ENCODE assay signal across 31 cellular contexts in genomic region chr10:82888809-82889455, GRCh38.
DNase-seq lines count a peak whose midpoint lies in the region; ATAC-seq and TF ChIP-seq lines count a peak whose summit lies in the region.
"Had no signal": no experiment of that assay in that cellular context is flagged by ENCODE, and none has a peak within 500 bp of the region (broad histone marks: within the 10 kb centered on the region; RNA-seq: fewer than 3 reads in every experiment).

No MANE protein-coding gene starts in this region.

- no peaks in the 10 kb centered on the region for H3F3A ChIP-seq in neural progenitor cell (ENCODE audit: low read depth)

- DNase-seq in WTC11 (ENCODE audit: low spot score) (no peak), iPS DF 6.9 (ENCODE audit: low read depth, low spot score) (peak; percentile 55), neural progenitor cell (ENCODE audit: low spot score) (peak; percentile 22)
- no peak for DNase-seq in stimulated activated CD8-positive, alpha-beta memory T cell treated with anti-CD3 and anti-CD28 coated beads, Interleukin-4, amount 100 ng/mL, for 48 hours
- DNase-seq: activated CD4-positive, alpha-beta memory T cell treated with anti-CD3 and anti-CD28 coated beads, Interleukin-2, amount 10 ng/mL, durations not matched to agents 7 days and 5 days; activated CD8-positive, alpha-beta memory T cell treated with anti-CD3 and anti-CD28 coated beads, Interleukin-2, amount 50 U/mL, for 48 hours; activated naive CD4-positive, alpha-beta T cell treated with anti-CD3 and anti-CD28 coated beads, Interleukin-2, amount 10 ng/mL, durations not matched to agents 7 days and 5 days; CD4-positive, CD25-positive, alpha-beta regulatory T cell; gastrocnemius medialis; KG1; lower lobe of right lung; MG63; mucosa of descending colon; NCI-H1417; NCI-H2029 treated with DMSO at 0.1 percent for 48 hours; NCI-H69; right lobe of liver; SJCRH30; stimulated activated CD4-positive, alpha-beta T cell treated with anti-CD3 and anti-CD28 coated beads, Interleukin-4, amount 100 ng/mL, for 4 hours; stimulated activated naive B cell treated with anti-CD40 and anti-IgM and Interleukin-4, amounts not matched to agents 10 μg/mL and 1 μg/mL and 100 μg/mL, for 72 hours; T-cell had no signal

- H2AFZ ChIP-seq in neural progenitor cell (replicated peaks), result peak overlapping the region; percentile 82
- H2AFZ ChIP-seq: hepatocyte had no signal

- no peaks in the 10 kb centered on the region for H3K36me3 Mint-ChIP-seq in WTC11
- no peaks in the 10 kb centered on the region for H3K36me3 Mint-ChIP-seq in neural progenitor cell
- H3K36me3 Mint-ChIP-seq: activated naive CD4-positive, alpha-beta T cell treated with anti-CD3 and anti-CD28 coated beads, Interleukin-2, amount 10 ng/mL, durations not matched to agents 7 days and 5 days; CD4-positive, CD25-positive, alpha-beta regulatory T cell; stimulated activated naive B cell treated with anti-CD40 and anti-IgM and Interleukin-4, amounts not matched to agents 10 μg/mL and 1 μg/mL and 100 μg/mL, for 72 hours; T-cell had no signal

- H3K9me3 ChIP-seq in ES-I3 (ENCODE audit: control insufficient read depth, insufficient read depth, low read length) (no peaks in the 10 kb centered on the region), iPS DF 6.9 (ENCODE audit: control insufficient read depth, insufficient read depth, low read length) (no peaks in the 10 kb centered on the region), neural progenitor cell (ENCODE audit: low read depth) (no peaks in the 10 kb centered on the region)
- H3K9me3 ChIP-seq: gastrocnemius medialis, lower lobe of right lung, MG63, mucosa of descending colon, right lobe of liver, SJCRH30, suprapubic skin had no signal

- H3K27ac Mint-ChIP-seq in WTC11, result peak overlapping the region; percentile 89
- H3K27ac Mint-ChIP-seq in neural progenitor cell, result no peak overlapping the region
- H3K27ac Mint-ChIP-seq: activated CD4-positive, alpha-beta memory T cell treated with anti-CD3 and anti-CD28 coated beads, Interleukin-2, amount 10 ng/mL, durations not matched to agents 7 days and 5 days; activated naive CD4-positive, alpha-beta T cell treated with anti-CD3 and anti-CD28 coated beads, Interleukin-2, amount 10 ng/mL, durations not matched to agents 7 days and 5 days; nephron; stimulated activated naive B cell treated with anti-CD40 and anti-IgM and Interleukin-4, amounts not matched to agents 10 μg/mL and 1 μg/mL and 100 μg/mL, for 72 hours; T-cell had no signal

- WGBS in iPS DF 6.9 (ENCODE audit: insufficient coverage, insufficient read length), result no CpG with 5 or more reads among the region's 10 CpGs

- CTCF ChIA-PET in WTC11 (lab: Charles Lee), result no interaction called here

- no peak for TF ChIP-seq CTCF in WTC11 (IDR thresholded peaks at IDR 0.05)
- no peak for TF ChIP-seq CTCF in neural progenitor cell (IDR thresholded peaks at IDR 0.05)

- H3K36me3 ChIP-seq in ES-I3 (ENCODE audit: insufficient read depth, low read length) (no peaks in the 10 kb centered on the region), iPS DF 6.9 (ENCODE audit: control insufficient read depth, insufficient read depth, low read length) (no peaks in the 10 kb centered on the region), neural progenitor cell (no peaks in the 10 kb centered on the region)
- H3K36me3 ChIP-seq: gastrocnemius medialis, lower lobe of right lung, MG63, right lobe of liver, SJCRH30, suprapubic skin had no signal

- H3K27me3 Mint-ChIP-seq in WTC11 (ENCODE audit: low read depth) (no peaks in the 10 kb centered on the region), neural progenitor cell (ENCODE audit: insufficient read depth, low read depth) (no peaks in the 10 kb centered on the region)
- H3K27me3 Mint-ChIP-seq: activated CD4-positive, alpha-beta memory T cell treated with anti-CD3 and anti-CD28 coated beads, Interleukin-2, amount 10 ng/mL, durations not matched to agents 7 days and 5 days; activated naive CD4-positive, alpha-beta T cell treated with anti-CD3 and anti-CD28 coated beads, Interleukin-2, amount 10 ng/mL, durations not matched to agents 7 days and 5 days; CD4-positive, CD25-positive, alpha-beta regulatory T cell; stimulated activated naive B cell treated with anti-CD40 and anti-IgM and Interleukin-4, amounts not matched to agents 10 μg/mL and 1 μg/mL and 100 μg/mL, for 72 hours; T-cell had no signal

- POLR2A ChIA-PET in WTC11 (lab: Charles Lee), result no interaction called here

- peak; percentile 95 for ATAC-seq in WTC11
- no peak for ATAC-seq in HG02840 (IDR thresholded peaks at IDR 0.05; ENCODE audit: low FRiP score, unreplicated experiment)
- ATAC-seq in GM19452 (IDR thresholded peaks at IDR 0.05; ENCODE audit: unreplicated experiment), result no peak
- no peak for ATAC-seq in GM19455 (IDR thresholded peaks at IDR 0.05; ENCODE audit: unreplicated experiment)
- ATAC-seq: activated CD4-positive, CD25-positive, alpha-beta regulatory T cell treated with anti-CD3 and anti-CD28 coated beads, Interleukin-2, amount 50 U/mL, for 24 hours; gastrocnemius medialis; lower lobe of right lung; mucosa of descending colon; right lobe of liver; stimulated activated naive B cell treated with anti-CD40 and anti-IgM and Interleukin-4, amounts not matched to agents 10 μg/mL and 1 μg/mL and 100 μg/mL, for 72 hours; T-cell had no signal

- H3K9me3 Mint-ChIP-seq in WTC11, result no peaks in the 10 kb centered on the region
- no peaks in the 10 kb centered on the region for H3K9me3 Mint-ChIP-seq in neural progenitor cell
- H3K9me3 Mint-ChIP-seq: nephron had no signal

- H3K4me1 ChIP-seq in ES-I3 (ENCODE audit: insufficient read depth, low read length), result no peaks in the 10 kb centered on the region; the same call in 1 of the 2 replicates
- H3K4me1 ChIP-seq in iPS DF 6.9 (ENCODE audit: control insufficient read depth, insufficient read depth, low read length), result no peaks in the 10 kb centered on the region
- no peaks in the 10 kb centered on the region for H3K4me1 ChIP-seq in neural progenitor cell
- H3K4me1 ChIP-seq: gastrocnemius medialis, lower lobe of right lung, right lobe of liver, SJCRH30, suprapubic skin had no signal

- H3K4me2 ChIP-seq in neural progenitor cell, result peak overlapping the region; percentile 42
- H3K4me2 ChIP-seq: hepatocyte had no signal

- H4K20me1 ChIP-seq in neural progenitor cell (ENCODE audit: low read depth), result no peaks in the 10 kb centered on the region

- H3K9ac ChIP-seq in ES-I3 (ENCODE audit: low read depth, low read length), result peak overlapping the region; percentile 45
- no peak overlapping the region for H3K9ac ChIP-seq in neural progenitor cell

- H3K27ac ChIP-seq in iPS DF 6.9 (ENCODE audit: low read length), result no peak overlapping the region
- H3K27ac ChIP-seq in neural progenitor cell, result no peak overlapping the region
- H3K27ac ChIP-seq: coronary artery, gastrocnemius medialis, hepatocyte, lower lobe of right lung, right lobe of liver, SJCRH30, suprapubic skin had no signal

- no peaks in the 10 kb centered on the region for H3K79me2 ChIP-seq in neural progenitor cell (ENCODE audit: low read depth)
- H3K79me2 ChIP-seq: hepatocyte had no signal

- H3K4me3 ChIP-seq in iPS DF 6.9 (ENCODE audit: low read length), result no peak overlapping the region
- no peak overlapping the region for H3K4me3 ChIP-seq in neural progenitor cell
- H3K4me3 ChIP-seq: coronary artery, gastrocnemius medialis, GM12878, hepatocyte, lower lobe of right lung, MG63, mucosa of descending colon, right lobe of liver, SJCRH30, suprapubic skin had no signal

- no peaks in the 10 kb centered on the region for H3K27me3 ChIP-seq in iPS DF 6.9 (ENCODE audit: control insufficient read depth, insufficient read depth, low read length)
- no peaks in the 10 kb centered on the region for H3K27me3 ChIP-seq in neural progenitor cell
- H3K27me3 ChIP-seq: gastrocnemius medialis, hepatocyte, MG63, right lobe of liver, SJCRH30, suprapubic skin had no signal

- H3K4me1 Mint-ChIP-seq in WTC11 (peaks cover 23% of the 10 kb centered on the region), neural progenitor cell (peaks cover 5% of the 10 kb centered on the region)
- H3K4me1 Mint-ChIP-seq: activated CD4-positive, alpha-beta memory T cell treated with anti-CD3 and anti-CD28 coated beads, Interleukin-2, amount 10 ng/mL, durations not matched to agents 7 days and 5 days; activated naive CD4-positive, alpha-beta T cell treated with anti-CD3 and anti-CD28 coated beads, Interleukin-2, amount 10 ng/mL, durations not matched to agents 7 days and 5 days; CD4-positive, CD25-positive, alpha-beta regulatory T cell; nephron; stimulated activated naive B cell treated with anti-CD40 and anti-IgM and Interleukin-4, amounts not matched to agents 10 μg/mL and 1 μg/mL and 100 μg/mL, for 72 hours; T-cell had no signal

- H3K4me3 Mint-ChIP-seq in WTC11, result peak overlapping the region; percentile 64
- no peak overlapping the region for H3K4me3 Mint-ChIP-seq in neural progenitor cell
- H3K4me3 Mint-ChIP-seq: activated CD4-positive, alpha-beta memory T cell treated with anti-CD3 and anti-CD28 coated beads, Interleukin-2, amount 10 ng/mL, durations not matched to agents 7 days and 5 days; activated naive CD4-positive, alpha-beta T cell treated with anti-CD3 and anti-CD28 coated beads, Interleukin-2, amount 10 ng/mL, durations not matched to agents 7 days and 5 days; CD4-positive, CD25-positive, alpha-beta regulatory T cell; nephron; stimulated activated naive B cell treated with anti-CD40 and anti-IgM and Interleukin-4, amounts not matched to agents 10 μg/mL and 1 μg/mL and 100 μg/mL, for 72 hours; T-cell had no signal

Comparison
In these comparisons a context has a peak if more than half of its experiments do, and no peak if none do; other contexts are left out.
1. DNase-seq: peak in iPS DF 6.9 (single experiment) and neural progenitor cell (single experiment); none in WTC11 (single experiment) and stimulated activated CD8-positive, alpha-beta memory T cell treated with anti-CD3 and anti-CD28 coated beads, Interleukin-4, amount 100 ng/mL, for 48 hours (single experiment).